ENCODE assay signal across 8 cellular contexts in the genomic region with DNA sequence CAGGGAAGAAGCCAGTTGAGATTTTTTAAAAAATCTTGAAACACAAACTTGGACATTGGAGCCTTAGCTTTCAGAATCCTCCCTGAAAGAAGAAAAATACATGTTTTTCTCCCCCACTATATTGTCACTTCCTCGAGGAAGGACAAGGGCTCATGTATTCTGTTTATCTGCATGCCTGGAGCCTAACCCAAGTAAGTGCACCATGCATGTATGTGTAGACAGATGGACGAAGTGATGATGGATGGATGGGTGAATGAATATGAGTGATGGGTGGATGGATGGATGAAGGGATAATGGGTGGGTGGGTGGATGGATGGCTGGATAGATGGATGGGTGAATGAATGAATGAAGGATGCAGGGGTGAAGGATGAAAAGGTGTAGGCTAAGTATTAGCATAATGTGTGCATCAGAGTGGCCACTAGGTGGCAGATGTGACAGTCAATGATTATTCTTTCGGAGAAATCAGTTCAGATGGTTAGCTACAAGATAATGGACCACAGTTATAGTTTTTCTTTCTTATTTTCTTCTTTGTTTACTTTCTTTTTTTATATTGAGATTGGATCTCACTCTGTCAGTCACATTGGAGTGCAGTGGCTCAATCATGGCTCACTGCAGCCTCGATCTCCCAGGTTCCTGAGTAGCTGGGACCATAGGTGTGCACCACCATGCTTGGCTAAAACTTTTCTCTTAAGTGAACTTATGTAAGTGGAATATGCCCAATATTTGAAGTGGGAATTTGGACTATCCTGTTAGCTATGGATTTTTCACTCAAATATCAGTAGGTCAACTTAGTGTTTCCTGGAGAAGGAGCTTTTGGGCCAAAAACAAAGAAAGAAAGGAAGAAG. TPM values are rescaled to one million over a fixed set of nuclear protein-coding genes. Genes with fewer than 3 reads are reported as not detected.
A peak's percentile ranks its signal among the peaks of the same experiment; 100 is the strongest.
DNase-seq lines count a peak whose midpoint lies in the region; ATAC-seq and TF ChIP-seq lines count a peak whose summit lies in the region.

No MANE protein-coding gene starts in this region.

- H3K27me3 ChIP-seq in sigmoid colon: peaks cover 0 to 20% (median 0%) of the 10 kb centered on the region in 3 donors

- no peaks in the 10 kb centered on the region for H3K36me3 Mint-ChIP-seq in activated T-helper 17 cell treated with anti-CD3 and anti-CD28 coated beads, Interleukin-2, amount 50 U/mL, for 72 hours (ENCODE audit: low read depth)

- no peak for TF ChIP-seq EP300 in sigmoid colon (IDR thresholded peaks at IDR 0.05)

- intact Hi-C loops in sigmoid colon (cut with DNase I): no loop called here

- peaks cover 49% of the 10 kb centered on the region for H3K27me3 Mint-ChIP-seq in activated T-helper 17 cell treated with anti-CD3 and anti-CD28 coated beads, Interleukin-2, amount 50 U/mL, for 72 hours

- H3K27ac ChIP-seq in sigmoid colon: no peak overlapping the region

- no peak overlapping the region for H3K4me3 Mint-ChIP-seq in activated T-helper 17 cell treated with anti-CD3 and anti-CD28 coated beads, Interleukin-2, amount 50 U/mL, for 72 hours

- no peaks in the 10 kb centered on the region for H3K4me1 ChIP-seq in sigmoid colon

- peak; percentile 18 for DNase-seq in COLO668 (lab: John Stamatoyannopoulos, UW; ENCODE audit: unreplicated experiment)
- DNase-seq in NCI-H526 treated with DMSO at 0.1 percent for 48 hours (lab: John Stamatoyannopoulos, UW): peak; percentile 29
- peak; percentile 29 for DNase-seq in globus pallidus (ENCODE audit: low spot score)
- no peak for DNase-seq in sigmoid colon
- no peak for DNase-seq in NCI-H1048 (lab: John Stamatoyannopoulos, UW)

- WGBS in sigmoid colon, 2 donors: 26 to 41% methylated on average over 4 of the region's 4 CpGs

- peak; percentile 92 for ATAC-seq in GM18867 (IDR thresholded peaks at IDR 0.05; ENCODE audit: unreplicated experiment)
- ATAC-seq in HG03060 (IDR thresholded peaks at IDR 0.05; ENCODE audit: low read depth, unreplicated experiment): peak; percentile 81
- ATAC-seq in activated T-helper 17 cell treated with anti-CD3 and anti-CD28 coated beads, Interleukin-2, amount 50 U/mL, for 72 hours (replicated peaks): peak; percentile 76

- peaks cover 0 to 11% (median 4%) of the 10 kb centered on the region in 4 donors for H3K9me3 ChIP-seq in sigmoid colon

- H3K27ac Mint-ChIP-seq in activated T-helper 17 cell treated with anti-CD3 and anti-CD28 coated beads, Interleukin-2, amount 50 U/mL, for 72 hours: no peak overlapping the region

- TF ChIP-seq CTCF in sigmoid colon (IDR thresholded peaks at IDR 0.05): peak; percentile 19 to 71 (median 56)

- H3K9me3 Mint-ChIP-seq in activated T-helper 17 cell treated with anti-CD3 and anti-CD28 coated beads, Interleukin-2, amount 50 U/mL, for 72 hours: peaks cover 5% of the 10 kb centered on the region

- no peaks in the 10 kb centered on the region for H3K36me3 ChIP-seq in sigmoid colon

- no peak for TF ChIP-seq POLR2A in sigmoid colon (IDR thresholded peaks at IDR 0.05)

- H3K4me3 ChIP-seq in sigmoid colon: no peak overlapping the region

- H3K4me1 Mint-ChIP-seq in activated T-helper 17 cell treated with anti-CD3 and anti-CD28 coated beads, Interleukin-2, amount 50 U/mL, for 72 hours: peaks cover 6% of the 10 kb centered on the region

RNA-seq across cellular contexts. Expression of a gene that starts 18.5 kb away (rescaled TPM):
- total RNA-seq in activated T-helper 17 cell treated with anti-CD3 and anti-CD28 coated beads, Interleukin-2, amount 50 U/mL, for 72 hours: 10 to 100 TPM; 30.6 to 43.6 TPM
- total RNA-seq in sigmoid colon: 10 to 100 TPM; 12.5 to 25.5 (median 15.3) TPM
- 10 to 100 TPM in 1 of 3 donors, 1 to 10 TPM in 2; 4.2 to 11.3 (median 6.0) TPM for polyA plus RNA-seq in sigmoid colon

RNA-seq across cellular contexts. Expression of a gene that starts 55.9 kb away (rescaled TPM):
- 100 to 1,000 TPM in 1 of 2 donors, 10 to 100 TPM in 1; 75.4 to 309 TPM for total RNA-seq in activated T-helper 17 cell treated with anti-CD3 and anti-CD28 coated beads, Interleukin-2, amount 50 U/mL, for 72 hours
- 10 to 100 TPM; 15.2 to 20.7 (median 18.6) TPM for total RNA-seq in sigmoid colon
- polyA plus RNA-seq in sigmoid colon: 10 to 100 TPM in 1 of 3 donors, 1 to 10 TPM in 2; 7.2 to 10.9 (median 7.9) TPM

Comparison
In these comparisons a context has a peak if more than half of its experiments do, and no peak if none do; other contexts are left out.
1. DNase-seq: peak in COLO668 (single experiment), NCI-H526 treated with DMSO at 0.1 percent for 48 hours (single experiment) and globus pallidus (single experiment); none in sigmoid colon (single experiment) and NCI-H1048 (single experiment).
2. Peak in every context shown above with its lines, with median percentiles within 50 percentile points of each other: ATAC-seq.